In the genomic region with DNA sequence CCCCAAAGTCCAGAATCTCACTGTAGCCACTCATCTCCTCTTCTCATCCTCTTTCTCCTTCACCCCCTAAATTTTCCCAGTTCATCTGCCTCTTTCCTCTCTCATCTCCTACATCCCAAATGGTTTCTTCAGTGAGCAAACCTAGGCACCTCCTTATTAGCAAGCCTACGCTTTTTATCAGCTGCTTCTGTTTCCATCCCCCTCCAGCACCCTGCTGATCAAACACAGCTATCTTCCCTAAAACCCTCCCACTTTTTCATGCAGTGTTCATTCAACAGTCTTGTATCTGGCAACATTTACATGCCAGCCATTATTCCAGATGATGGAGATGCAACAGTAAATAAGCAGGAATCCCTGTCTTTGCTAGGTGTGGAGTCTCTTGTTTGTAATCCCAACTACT, we compare ENCODE assay signal across 18 cellular contexts.
"Had no signal": no experiment of that assay in that cellular context is flagged by ENCODE, and none has a peak within 500 bp of the region (broad histone marks: within the 10 kb centered on the region; RNA-seq: fewer than 3 reads in every experiment).

No MANE protein-coding gene starts in this region.

- H3K9ac ChIP-seq: neural progenitor cell had no signal

- ATAC-seq: esophagus mucosa; heart right ventricle; mucosa of descending colon; naive thymus-derived CD8-positive, alpha-beta T cell; pancreas; right cardiac atrium had no signal

- H3K27me3 Mint-ChIP-seq: type B pancreatic cell had no signal

- DNase-seq: cortex of kidney; dorsolateral prefrontal cortex; effector CD8-positive, alpha-beta T cell; heart right ventricle; hypothalamus; kidney glomerular epithelial cell; mucosa of descending colon; naive thymus-derived CD8-positive, alpha-beta T cell; occipital lobe; pancreas; right cardiac atrium; stimulated activated CD4-positive, alpha-beta T cell treated with anti-CD3 and anti-CD28 coated beads, Interleukin-2, amount 100 ng/mL, for 48 hours; stimulated activated naive CD4-positive, alpha-beta T cell treated with Interleukin-2 at 50 U/mL for 16 hours had no signal

- H3K36me3 ChIP-seq: heart right ventricle, neural progenitor cell, pancreas had no signal

- H3K9me3 Mint-ChIP-seq: naive thymus-derived CD8-positive, alpha-beta T cell; neural progenitor cell; type B pancreatic cell had no signal

- H3K27ac Mint-ChIP-seq: neural progenitor cell, progenitor cell of endocrine pancreas, type B pancreatic cell had no signal

- H3K9me3 ChIP-seq: heart right ventricle, mucosa of descending colon, pancreas had no signal

- H3K4me3 Mint-ChIP-seq: neural progenitor cell had no signal

- H3K27me3 ChIP-seq: dorsolateral prefrontal cortex, heart right ventricle, neural progenitor cell, pancreas had no signal

- H3K27ac ChIP-seq: dorsolateral prefrontal cortex, heart right ventricle, neural progenitor cell, pancreas had no signal

- H3K36me3 Mint-ChIP-seq: naive thymus-derived CD8-positive, alpha-beta T cell; neural progenitor cell; type B pancreatic cell had no signal

- H3K4me2 ChIP-seq: neural progenitor cell, smooth muscle cell had no signal

- H3K4me3 ChIP-seq: dorsolateral prefrontal cortex, heart right ventricle, mucosa of descending colon, neural progenitor cell, pancreas, smooth muscle cell had no signal
